Comparison of ENCODE assay signal across 15 cellular contexts in the genomic region with DNA sequence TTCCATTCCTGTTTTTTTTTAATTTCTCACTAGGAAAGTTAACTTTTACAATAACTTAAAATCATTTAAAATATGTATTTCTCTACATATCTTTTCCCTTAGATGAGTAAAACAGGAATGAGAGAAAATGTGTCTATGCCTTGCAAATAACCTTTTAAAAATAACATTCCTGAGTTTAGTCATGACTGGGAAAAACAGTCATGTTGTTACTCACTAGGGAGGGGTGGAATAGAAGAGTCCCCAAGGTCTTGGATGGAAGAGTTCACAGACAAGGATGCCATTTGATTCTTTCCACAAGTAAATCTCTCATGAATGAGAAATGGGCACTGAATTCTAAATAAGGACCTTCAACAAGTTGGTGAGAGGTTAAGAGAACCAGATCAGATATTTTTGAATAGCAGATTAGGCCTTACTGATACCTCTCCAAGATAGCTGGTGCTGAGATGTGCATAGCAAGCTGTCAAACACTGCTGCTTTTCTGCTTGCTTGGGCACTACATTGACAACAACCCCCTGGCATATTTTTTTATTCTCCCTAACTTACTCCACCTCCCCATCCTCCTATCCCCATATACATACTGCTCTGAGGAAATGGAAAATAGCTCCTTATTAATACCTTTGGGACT. TPM values are rescaled to one million over a fixed set of nuclear protein-coding genes. Genes with fewer than 3 reads are reported as not detected.
A peak's percentile ranks its signal among the peaks of the same experiment; 100 is the strongest.
DNase-seq lines count a peak whose midpoint lies in the region; TF ChIP-seq lines count a peak whose summit lies in the region.
"Had no signal": no experiment of that assay in that cellular context is flagged by ENCODE, and none has a peak within 500 bp of the region (broad histone marks: within the 10 kb centered on the region; RNA-seq: fewer than 3 reads in every experiment).

No MANE protein-coding gene starts in this region.

- no peak overlapping the region for H3K27ac ChIP-seq in neural progenitor cell

- no peak overlapping the region for H2AFZ ChIP-seq in neural progenitor cell (replicated peaks)

- H3K4me1 ChIP-seq in adipocyte (ENCODE audit: control insufficient read depth, insufficient read depth, low read length) (peaks cover 59% of the 10 kb centered on the region), skeletal muscle satellite cell (ENCODE audit: control insufficient read depth, insufficient read depth, low read length) (peaks cover 19% of the 10 kb centered on the region), neural progenitor cell (no peaks in the 10 kb centered on the region)

- H3K4me3 Mint-ChIP-seq in neural progenitor cell = no peak overlapping the region
- H3K4me3 Mint-ChIP-seq: activated naive CD4-positive, alpha-beta T cell treated with anti-CD3 and anti-CD28 coated beads for 36 hours; nephron; stimulated activated memory B cell treated with anti-CD40 and anti-IgM and Interleukin-4, amounts not matched to agents 10 μg/mL and 1 μg/mL and 100 μg/mL, for 72 hours had no signal

- H3K9me3 ChIP-seq in adipocyte (ENCODE audit: control insufficient read depth, low read length) = no peaks in the 10 kb centered on the region
- no peaks in the 10 kb centered on the region for H3K9me3 ChIP-seq in skeletal muscle satellite cell (replicated peaks; ENCODE audit: low read length)
- H3K9me3 ChIP-seq in neural progenitor cell (ENCODE audit: low read depth) = no peaks in the 10 kb centered on the region

- peaks cover 28% of the 10 kb centered on the region for H3K36me3 Mint-ChIP-seq in neural progenitor cell

- DNase-seq in GM04504 (ENCODE audit: low read depth) (peak; percentile 42), adipocyte (ENCODE audit: low read depth) (peak; percentile 85), fibroblast of the aortic adventitia (ENCODE audit: low read depth) (peak; percentile 89), neural progenitor cell (ENCODE audit: low spot score) (no peak), NCI-H2107 (lab: John Stamatoyannopoulos, UW) (no peak)
- DNase-seq in stimulated activated naive CD4-positive, alpha-beta T cell (lab: John Stamatoyannopoulos, UW) = no peak
- DNase-seq in central memory CD4-positive, alpha-beta T cell = no peak
- DNase-seq: activated CD4-positive, alpha-beta T cell treated with anti-CD3 and anti-CD28 coated beads for 4 hours; activated naive CD4-positive, alpha-beta T cell treated with anti-CD3 and anti-CD28 coated beads for 36 hours; DMS79; effector CD4-positive, alpha-beta T cell; NCI-H146 had no signal

- H3K4me3 ChIP-seq in adipocyte (ENCODE audit: low read length) (peak overlapping the region; percentile 58), fibroblast of the aortic adventitia (ENCODE audit: low read depth, low read length) (no peak overlapping the region), skeletal muscle satellite cell (ENCODE audit: low read length) (no peak overlapping the region), neural progenitor cell (no peak overlapping the region)

- H3K27me3 Mint-ChIP-seq in neural progenitor cell (ENCODE audit: insufficient read depth, low read depth) = peaks cover 2% of the 10 kb centered on the region
- H3K27me3 Mint-ChIP-seq: stimulated activated memory B cell treated with anti-CD40 and anti-IgM and Interleukin-4, amounts not matched to agents 10 μg/mL and 1 μg/mL and 100 μg/mL, for 72 hours had no signal

- peaks cover 79% of the 10 kb centered on the region for H3K36me3 ChIP-seq in adipocyte (ENCODE audit: control insufficient read depth, insufficient read depth, low read length, severe bottlenecking)
- H3K36me3 ChIP-seq in skeletal muscle satellite cell (ENCODE audit: insufficient read depth, low read length) = peaks cover 80% of the 10 kb centered on the region
- peaks cover 36% of the 10 kb centered on the region for H3K36me3 ChIP-seq in neural progenitor cell

- H3K79me2 ChIP-seq in neural progenitor cell (ENCODE audit: low read depth) = no peaks in the 10 kb centered on the region

- TF ChIP-seq CTCF in fibroblast of the aortic adventitia (IDR thresholded peaks at IDR 0.05; ENCODE audit: insufficient read depth, low read length) (no peak), neural progenitor cell (IDR thresholded peaks at IDR 0.05) (no peak)

- no peaks in the 10 kb centered on the region for H4K20me1 ChIP-seq in neural progenitor cell (ENCODE audit: low read depth)

- peaks cover 39% of the 10 kb centered on the region for H3F3A ChIP-seq in neural progenitor cell (ENCODE audit: low read depth)

- peak overlapping the region; percentile 88 for H3K9ac ChIP-seq in adipocyte (ENCODE audit: low read length)
- peak overlapping the region; percentile 83 for H3K9ac ChIP-seq in skeletal muscle satellite cell (ENCODE audit: low read depth, low read length)
- no peak overlapping the region for H3K9ac ChIP-seq in neural progenitor cell

- no peaks in the 10 kb centered on the region for H3K4me1 Mint-ChIP-seq in neural progenitor cell
- H3K4me1 Mint-ChIP-seq: nephron; stimulated activated memory B cell treated with anti-CD40 and anti-IgM and Interleukin-4, amounts not matched to agents 10 μg/mL and 1 μg/mL and 100 μg/mL, for 72 hours had no signal

- no peak overlapping the region for H3K27ac Mint-ChIP-seq in neural progenitor cell
- H3K27ac Mint-ChIP-seq: activated naive CD4-positive, alpha-beta T cell treated with anti-CD3 and anti-CD28 coated beads for 36 hours; nephron; stimulated activated memory B cell treated with anti-CD40 and anti-IgM and Interleukin-4, amounts not matched to agents 10 μg/mL and 1 μg/mL and 100 μg/mL, for 72 hours had no signal

- H3K9me3 Mint-ChIP-seq in neural progenitor cell = no peaks in the 10 kb centered on the region
- H3K9me3 Mint-ChIP-seq: activated naive CD4-positive, alpha-beta T cell treated with anti-CD3 and anti-CD28 coated beads for 36 hours; nephron; stimulated activated memory B cell treated with anti-CD40 and anti-IgM and Interleukin-4, amounts not matched to agents 10 μg/mL and 1 μg/mL and 100 μg/mL, for 72 hours had no signal

- H3K27me3 ChIP-seq in adipocyte (replicated peaks; ENCODE audit: control insufficient read depth, insufficient read depth, low read length) (no peaks in the 10 kb centered on the region), skeletal muscle satellite cell (ENCODE audit: control insufficient read depth, insufficient read depth, low read length) (no peaks in the 10 kb centered on the region), neural progenitor cell (no peaks in the 10 kb centered on the region)

- H3K4me2 ChIP-seq in skeletal muscle satellite cell (ENCODE audit: low read length) (peak overlapping the region; percentile 65), neural progenitor cell (no peak overlapping the region)

RNA-seq across cellular contexts. Expression of a gene that starts 25.1 kb away (rescaled TPM):
- total RNA-seq in fibroblast of the aortic adventitia (ENCODE audit: low replicate concordance) (194 and 361 TPM in 2 replicates), neural progenitor cell (ENCODE audit: low replicate concordance) (128 and 157 TPM in 2 replicates)
- 214 and 276 TPM in 2 replicates for total RNA-seq in skeletal muscle satellite cell (2012; rRNA removed)

RNA-seq across cellular contexts. Expression of a gene that starts 43.3 kb away (rescaled TPM):
- total RNA-seq in fibroblast of the aortic adventitia (ENCODE audit: low replicate concordance) = 9.7 and 15.4 TPM in 2 replicates
- 9.0 and 10.6 TPM in 2 replicates for total RNA-seq in skeletal muscle satellite cell (2012; rRNA removed)
- 20.5 and 30.5 TPM in 2 replicates for total RNA-seq in neural progenitor cell (ENCODE audit: low replicate concordance)

RNA-seq across cellular contexts. Expression of a gene that starts 43.4 kb away (rescaled TPM):
- total RNA-seq in fibroblast of the aortic adventitia (ENCODE audit: low replicate concordance) = 2,655 and 3,884 TPM in 2 replicates
- total RNA-seq in skeletal muscle satellite cell (2012; rRNA removed) = 3,160 and 4,633 TPM in 2 replicates
- total RNA-seq in neural progenitor cell (ENCODE audit: low replicate concordance) = 4,656 and 6,671 TPM in 2 replicates

Comparison
In these comparisons a context has a peak if more than half of its experiments do, and no peak if none do; other contexts are left out.
1. DNase-seq: peak in GM04504 (single experiment), adipocyte (single experiment) and fibroblast of the aortic adventitia (single experiment); none in stimulated activated naive CD4-positive, alpha-beta T cell (0 of 6), neural progenitor cell (single experiment), central memory CD4-positive, alpha-beta T cell (single experiment) and NCI-H2107 (single experiment).